20 cellular contexts compared by ENCODE assay signal in the genomic region with DNA sequence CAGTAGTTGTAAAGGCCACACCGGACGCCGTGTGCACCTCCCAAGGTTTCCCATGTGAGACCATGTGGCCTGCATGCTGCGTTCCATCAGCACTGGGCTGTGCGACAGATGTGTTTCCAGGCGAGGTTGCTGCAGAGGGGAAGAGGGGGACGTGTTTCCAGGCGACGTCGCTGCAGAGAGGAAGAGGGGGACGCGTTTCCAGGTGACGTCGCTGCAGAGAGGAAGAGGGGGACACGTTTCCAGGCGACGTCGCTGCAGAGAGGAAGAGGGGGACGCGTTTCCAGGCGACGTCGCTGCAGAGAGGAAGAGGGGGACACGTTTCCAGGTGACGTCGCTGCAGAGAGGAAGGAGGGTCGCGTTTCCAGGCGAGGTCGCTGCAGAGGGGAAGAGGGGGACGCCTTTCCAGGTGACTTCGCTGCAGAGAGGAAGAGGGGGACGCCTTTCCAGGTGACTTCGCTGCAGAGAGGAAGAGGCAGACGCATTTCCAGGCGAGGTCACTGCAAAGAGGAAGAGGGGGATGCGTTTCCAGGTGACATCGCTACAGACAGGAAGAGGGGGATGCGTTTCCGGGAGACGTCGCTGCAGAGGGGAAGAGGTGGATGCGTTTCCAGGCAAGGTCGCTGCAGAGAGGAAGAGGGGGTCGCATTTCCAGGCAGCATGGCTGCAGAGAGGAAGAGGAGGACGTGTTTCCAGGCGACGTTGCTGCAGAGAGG. TPM values are rescaled to one million over a fixed set of nuclear protein-coding genes. Genes with fewer than 3 reads are reported as not detected.
DNase-seq lines count a peak whose midpoint lies in the region; ATAC-seq, FAIRE-seq and TF ChIP-seq lines count a peak whose summit lies in the region.
"Had no signal": no experiment of that assay in that cellular context is flagged by ENCODE, and none has a peak within 500 bp of the region (broad histone marks: within the 10 kb centered on the region; RNA-seq: fewer than 3 reads in every experiment).

No MANE protein-coding gene starts in this region.

- DNase-seq in activated naive CD4-positive, alpha-beta T cell treated with anti-CD3 and anti-CD28 coated beads, Interleukin-2, amount 50 U/mL, for 72 hours (ENCODE audit: low spot score in 2 of 2), result no peak
- DNase-seq in activated naive CD4-positive, alpha-beta T cell treated with Interleukin-2 at 50 U/mL for 16 hours, result no peak
- DNase-seq in NCI-H2171 (lab: John Stamatoyannopoulos, UW) (peak; percentile 18), GM12878 (ENCODE audit: low read depth, low spot score) (no peak), spleen (peak; percentile 58), HuH-7 (ENCODE audit: low spot score) (no peak), NCI-H1105 (lab: John Stamatoyannopoulos, UW) (no peak)
- DNase-seq: activated CD8-positive, alpha-beta T cell treated with anti-CD3 and anti-CD28 coated beads, Interleukin-2, amount 10 ng/mL, durations not matched to agents 7 days and 5 days; aorta; Calu3; GF-D8; GOT3; KG1; left cardiac atrium; NCI-H748 treated with DMSO at 0.1 percent for 48 hours; Peyer's patch had no signal

- intact Hi-C loops in GM12878 (cut with micrococcal nuclease; ENCODE audit: unreplicated experiment), result no loop called here
- intact Hi-C loops in spleen (cut with DNase I; ENCODE audit: low total_unique reads), result no loop called here

- CTCF ChIA-PET in GM12878 (lab: Yijun Ruan, JAX), result no interaction called here

- RAD21 ChIA-PET in GM12878 (lab: Charles Lee; ENCODE audit: unreplicated experiment), result no interaction called here

- H3K27ac ChIP-seq in GM12878 (ENCODE audit: control insufficient read depth, insufficient read depth) (no peak overlapping the region), spleen (no peak overlapping the region)
- H3K27ac ChIP-seq: Peyer's patch, vagina had no signal

- no TSS peak for BruUV-seq in GM12878 (replicated peaks; lab: Mats Ljungman, UMichigan)

- H3K4me3 ChIP-seq in GM12878, result no peak overlapping the region
- H3K4me3 ChIP-seq in spleen, result no peak overlapping the region
- H3K4me3 ChIP-seq: Peyer's patch, vagina had no signal

- no peaks in the 10 kb centered on the region; the same call in 1 of the 2 replicates for H4K20me1 ChIP-seq in GM12878 (ENCODE audit: control insufficient read depth, insufficient read depth)

- H3K36me3 Mint-ChIP-seq in activated naive CD4-positive, alpha-beta T cell treated with anti-CD3 and anti-CD28 coated beads, Interleukin-2, amount 50 U/mL, for 72 hours, result peaks cover 12 to 21% of the 10 kb centered on the region in 2 donors

- H3K9me3 Mint-ChIP-seq in activated naive CD4-positive, alpha-beta T cell treated with anti-CD3 and anti-CD28 coated beads, Interleukin-2, amount 50 U/mL, for 72 hours, result no peaks in the 10 kb centered on the region

- no peak for FAIRE-seq in GM12878 (lab: Jason Lieb, UNC)
- FAIRE-seq: colon, endothelial cell of umbilical vein had no signal

- POLR2A ChIA-PET in GM12878 (lab: Charles Lee), result no interaction called here

- H3K4me1 ChIP-seq in GM12878 (ENCODE audit: control insufficient read depth, insufficient read depth, low read length) (peaks cover 5% of the 10 kb centered on the region; the same call in 1 of the 2 replicates), spleen (peaks cover 5 to 71% (median 40%) of the 10 kb centered on the region in 6 donors)

- SMC1A ChIA-PET in GM12878 (lab: Charles Lee; ENCODE audit: uncharacterized antibody, unreplicated experiment), result interaction anchor here (1.7 kb wide), 1 partner anchor 16 kb away, joined by 4 read pairs; no protein-coding TSS in a partner anchor

- H3K36me3 ChIP-seq in GM12878 (ENCODE audit: control insufficient read depth in 2 of 2, insufficient read depth in 2 of 2, low read length in 1 of 2) (peaks cover 0 to 11% of the 10 kb centered on the region in 2 experiments; a peak in 2 of 4 replicates), spleen (peaks cover 0 to 78% (median 14%) of the 10 kb centered on the region in 6 donors)
- H3K36me3 ChIP-seq: Peyer's patch, vagina had no signal

- H3K27me3 ChIP-seq in GM12878 (replicated peaks in 1 of 2; ENCODE audit: control insufficient read depth in 2 of 2, insufficient read depth in 2 of 2, low read length in 1 of 2), result no peaks in the 10 kb centered on the region
- H3K27me3 ChIP-seq in spleen (replicated peaks in 1 of 7), result no peaks in the 10 kb centered on the region
- H3K27me3 ChIP-seq: Peyer's patch, vagina had no signal

- WGBS in GM12878 (ENCODE audit: insufficient coverage, insufficient replicate concordance, low lambda C conversion rate, missing lambda C conversion rate), result 90% methylated on average over 22 of the region's 48 CpGs
- 84 to 91% (median 89%) methylated on average over 48 of the region's 48 CpGs for WGBS in spleen, 5 donors

- H3K27ac Mint-ChIP-seq in activated naive CD4-positive, alpha-beta T cell treated with anti-CD3 and anti-CD28 coated beads, Interleukin-2, amount 50 U/mL, for 72 hours, result peak overlapping the region; percentile 57 to 67
- H3K27ac Mint-ChIP-seq: activated CD8-positive, alpha-beta T cell treated with anti-CD3 and anti-CD28 coated beads, Interleukin-2, amount 10 ng/mL, durations not matched to agents 7 days and 5 days had no signal

- TF ChIP-seq POLR2A in GM12878 (IDR thresholded peaks at IDR 0.05; ENCODE audit: low read depth, low read length), result no peak
- TF ChIP-seq POLR2A in spleen (IDR thresholded peaks at IDR 0.05), result no peak

- no peak overlapping the region for H2AFZ ChIP-seq in GM12878 (ENCODE audit: control insufficient read depth, low read depth, low read length)

- no peak overlapping the region for H3K9ac ChIP-seq in GM12878 (ENCODE audit: control insufficient read depth, insufficient read depth, low read length)

- in situ Hi-C loops in GM12878 (cut with MboI), result no loop called here

- no peak for ATAC-seq in activated naive CD4-positive, alpha-beta T cell treated with anti-CD3 and anti-CD28 coated beads, Interleukin-2, amount 50 U/mL, for 72 hours
- ATAC-seq in GM12878 (no peak), GM18520 (IDR thresholded peaks at IDR 0.05; ENCODE audit: unreplicated experiment) (no peak)
- ATAC-seq: activated CD8-positive, alpha-beta T cell treated with anti-CD3 and anti-CD28 coated beads, Interleukin-2, amount 10 ng/mL, durations not matched to agents 7 days and 5 days; left cardiac atrium had no signal

- TF ChIP-seq CTCF in GM12878 (IDR thresholded peaks at IDR 0.05 in 2 of 3, conservative IDR thresholded peaks at IDR 0.05 in 1 of 3; ENCODE audit: control insufficient read depth in 2 of 3, extremely low read depth in 1 of 3, insufficient read depth in 1 of 3, low read depth in 3 of 3, low read length in 3 of 3) (no peak), spleen (IDR thresholded peaks at IDR 0.05 in 8 of 11, conservative IDR thresholded peaks at IDR 0.05 in 3 of 11) (no peak)

- H3K79me2 ChIP-seq in GM12878 (ENCODE audit: control insufficient read depth, insufficient read depth, low read length), result no peaks in the 10 kb centered on the region

- no peak for TF ChIP-seq EP300 in GM12878 (IDR thresholded peaks at IDR 0.05; ENCODE audit: borderline replicate concordance in 1 of 2, control insufficient read depth in 1 of 2, low read depth in 2 of 2, low read length in 2 of 2)

- H3K9me3 ChIP-seq in GM12878 (replicated peaks; ENCODE audit: control insufficient read depth, insufficient read depth, low read length) (no peaks in the 10 kb centered on the region), spleen (no peaks in the 10 kb centered on the region)
- H3K9me3 ChIP-seq: Peyer's patch, vagina had no signal

- no peak overlapping the region for H3K4me2 ChIP-seq in GM12878 (ENCODE audit: control insufficient read depth, insufficient read depth)

- no peak for TF ChIP-seq RAD21 in GM12878 (IDR thresholded peaks at IDR 0.05; ENCODE audit: insufficient read depth, low read depth, low read length)

TF ChIP-seq in GM12878, 131 proteins besides CTCF, POLR2A, EP300 and RAD21 (continues in another document):
- TF ChIP-seq, protein P1, sequence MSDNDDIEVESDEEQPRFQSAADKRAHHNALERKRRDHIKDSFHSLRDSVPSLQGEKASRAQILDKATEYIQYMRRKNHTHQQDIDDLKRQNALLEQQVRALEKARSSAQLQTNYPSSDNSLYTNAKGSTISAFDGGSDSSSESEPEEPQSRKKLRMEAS (IDR thresholded peaks at IDR 0.05; ENCODE audit: low read depth, low read length), result no peak
- TF ChIP-seq IKZF1 (conservative IDR thresholded peaks at IDR 0.05), result no peak
- peak; percentile 66; the same call in 1 of the 2 replicates for TF ChIP-seq GABPA (IDR thresholded peaks at IDR 0.05; ENCODE audit: low read depth)
- TF ChIP-seq, protein P2, sequence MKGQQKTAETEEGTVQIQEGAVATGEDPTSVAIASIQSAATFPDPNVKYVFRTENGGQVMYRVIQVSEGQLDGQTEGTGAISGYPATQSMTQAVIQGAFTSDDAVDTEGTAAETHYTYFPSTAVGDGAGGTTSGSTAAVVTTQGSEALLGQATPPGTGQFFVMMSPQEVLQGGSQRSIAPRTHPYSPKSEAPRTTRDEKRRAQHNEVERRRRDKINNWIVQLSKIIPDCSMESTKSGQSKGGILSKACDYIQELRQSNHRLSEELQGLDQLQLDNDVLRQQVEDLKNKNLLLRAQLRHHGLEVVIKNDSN (IDR thresholded peaks at IDR 0.05; ENCODE audit: borderline replicate concordance, extremely low read length, insufficient read depth, low read depth, low read length), result no peak

RNA-seq across cellular contexts. Expression of a gene that starts 24.5 kb away (rescaled TPM):
- 10 to 100 TPM; 89.4 to 94.8 TPM for total RNA-seq in activated naive CD4-positive, alpha-beta T cell treated with anti-CD3 and anti-CD28 coated beads, Interleukin-2, amount 50 U/mL, for 72 hours
- 57.2 and 65.1 TPM in 2 replicates for total RNA-seq in GM12878 (2013; cell fraction: nucleolus; rRNA removed)
- total RNA-seq in GM12878 (2014; rRNA removed) (6.4 and 6.7 TPM in 2 replicates), GM12878 (2014; rRNA removed; fragmentation: Illumina TruSeq; extraction: Trizol) (2.4 and 3.6 TPM in 2 replicates), GM12878 (2021) (17.5 and 20.8 TPM in 2 replicates), spleen (10 to 100 TPM; 38.6 to 64.9 (median 56.1) TPM)
- 9.8 TPM for polyA plus RNA-seq in GM12878 (2011; ENCODE audit: low read depth)
- polyA plus RNA-seq in GM12878 (2011; rRNA removed) (0.99 and 2.9 TPM in 2 replicates), GM12878 (2014; fragmentation: Illumina TruSeq; extraction: Trizol) (3.1 and 4.7 TPM in 2 replicates), GM12878 (2014; fragmentation: Nextera tagmentation; extraction: Ambion mirVana) (1 to 10 TPM in 1 of 2 experiments, under 1 TPM in 1; 0.84 to 2.6 TPM), GM12878 (2014; rRNA removed) (8.4 and 9.9 TPM in 2 replicates), GM12878 (2016; fragmentation: Nextera tagmentation; extraction: Ambion mirVana) (1 to 10 TPM; 5.4 to 6.8 TPM), spleen (10 to 100 TPM; 20.7 to 36.4 (median 30.0) TPM)
- polyA plus RNA-seq in GM12878 (2011; cell fraction: cytosol; rRNA removed), result 3.3 and 4.5 TPM in 2 replicates
- 10.7 and 13.4 TPM in 2 replicates for polyA plus RNA-seq in GM12878 (2011; cell fraction: nucleus; rRNA removed)
- polyA plus RNA-seq in GM12878 (2012), result 14.9 and 19.6 TPM in 2 replicates
- polyA minus RNA-seq in GM12878 (2011; rRNA and poly(A)+ RNA removed), result 3.4 and 7.4 TPM in 2 replicates
- 7.1 TPM in 2 replicates for polyA minus RNA-seq in GM12878 (2011; cell fraction: cytosol; rRNA and poly(A)+ RNA removed)
- 10.3 and 14.7 TPM in 2 replicates for polyA minus RNA-seq in GM12878 (2011; cell fraction: nucleus; rRNA and poly(A)+ RNA removed)

Comparison
In these comparisons a context has a peak if more than half of its experiments do, and no peak if none do; other contexts are left out.
1. DNase-seq: peak in NCI-H2171 (single experiment) and spleen (single experiment); none in activated naive CD4-positive, alpha-beta T cell treated with anti-CD3 and anti-CD28 coated beads, Interleukin-2, amount 50 U/mL, for 72 hours (0 of 2), activated naive CD4-positive, alpha-beta T cell treated with Interleukin-2 at 50 U/mL for 16 hours (single experiment), GM12878 (single experiment), HuH-7 (single experiment) and NCI-H1105 (single experiment).